Comparison of ENCODE assay signal across 9 cellular contexts in genomic region chr3:107987036-107987557, GRCh38.
DNase-seq lines count a peak whose midpoint lies in the region; ATAC-seq and TF ChIP-seq lines count a peak whose summit lies in the region.
"Had no signal": no experiment of that assay in that cellular context is flagged by ENCODE, and none has a peak within 500 bp of the region (broad histone marks: within the 10 kb centered on the region; RNA-seq: fewer than 3 reads in every experiment).

No MANE protein-coding gene starts in this region.

- no peak overlapping the region for H3K4me3 Mint-ChIP-seq in activated T-helper 1 cell treated with anti-CD3 and anti-CD28 coated beads, Interleukin-12 subunit alpha, Interleukin-12 subunit beta, Interleukin-2, Interleukin-4 antibody, amounts not matched to agents 30 ng/mL and 10 ng/mL and 1 ng/mL, durations not matched to agents 14 hours and 24 hours and 36 hours
- no peak overlapping the region for H3K4me3 Mint-ChIP-seq in activated T-cell treated with anti-CD3 and anti-CD28 coated beads, Interleukin-2, amount 50 U/mL, for 4 hours

- H3K36me3 Mint-ChIP-seq in activated T-helper 1 cell treated with anti-CD3 and anti-CD28 coated beads, Interleukin-12 subunit alpha, Interleukin-12 subunit beta, Interleukin-2, Interleukin-4 antibody, amounts not matched to agents 30 ng/mL and 10 ng/mL and 1 ng/mL, durations not matched to agents 14 hours and 24 hours and 36 hours (ENCODE audit: low read depth) = peaks cover 4% of the 10 kb centered on the region
- no peaks in the 10 kb centered on the region for H3K36me3 Mint-ChIP-seq in activated T-cell treated with anti-CD3 and anti-CD28 coated beads, Interleukin-2, amount 50 U/mL, for 4 hours (ENCODE audit: insufficient read depth)

- ATAC-seq in GM21423 (IDR thresholded peaks at IDR 0.05; ENCODE audit: unreplicated experiment) = no peak
- no peak for ATAC-seq in activated T-cell treated with anti-CD3 and anti-CD28 coated beads, Interleukin-2, amount 50 U/mL, for 4 hours

- H3K4me1 Mint-ChIP-seq in activated T-helper 1 cell treated with anti-CD3 and anti-CD28 coated beads, Interleukin-12 subunit alpha, Interleukin-12 subunit beta, Interleukin-2, Interleukin-4 antibody, amounts not matched to agents 30 ng/mL and 10 ng/mL and 1 ng/mL, durations not matched to agents 14 hours and 24 hours and 36 hours (ENCODE audit: low read depth) = peaks cover 33% of the 10 kb centered on the region
- H3K4me1 Mint-ChIP-seq in activated T-cell treated with anti-CD3 and anti-CD28 coated beads, Interleukin-2, amount 50 U/mL, for 4 hours (ENCODE audit: low read depth) = peaks cover 34% of the 10 kb centered on the region

- H3K27ac ChIP-seq in tibial artery = peak overlapping the region; percentile 9 to 46

- intact Hi-C loops in tibial artery (cut with DNase I; ENCODE audit: low total_unique reads) = no loop called here
- intact Hi-C loops in activated T-helper 1 cell treated with anti-CD3 and anti-CD28 coated beads, Interleukin-12 subunit alpha, Interleukin-12 subunit beta, Interleukin-2, Interleukin-4 antibody, amounts not matched to agents 30 ng/mL and 10 ng/mL and 1 ng/mL, durations not matched to agents 14 hours and 24 hours and 36 hours (cut with micrococcal nuclease) = no loop called here

- DNase-seq in HuH-7 (ENCODE audit: low spot score) (peak; percentile 40), amniotic stem cell (lab: John Stamatoyannopoulos, UW) (peak; percentile 91), kidney glomerular epithelial cell (lab: John Stamatoyannopoulos, UW) (peak; percentile 93), tibial artery (peak; percentile 90 to 92), globus pallidus (ENCODE audit: low spot score) (no peak)
- DNase-seq in activated T-helper 1 cell treated with anti-CD3 and anti-CD28 coated beads, Interleukin-12 subunit alpha, Interleukin-12 subunit beta, Interleukin-2, Interleukin-4 antibody, amounts not matched to agents 30 ng/mL and 10 ng/mL and 1 ng/mL, durations not matched to agents 14 hours and 24 hours and 36 hours (ENCODE audit: low spot score) = no peak
- no peak for DNase-seq in activated T-cell treated with anti-CD3 and anti-CD28 coated beads, Interleukin-2, amount 50 U/mL, for 4 hours
- DNase-seq: activated gamma-delta T cell treated with Interleukin-2 at 50 U/mL for 16 hours had no signal

- no peaks in the 10 kb centered on the region for H3K36me3 ChIP-seq in tibial artery

- no peak for TF ChIP-seq CTCF in tibial artery (IDR thresholded peaks at IDR 0.05)

- no peaks in the 10 kb centered on the region for H3K27me3 ChIP-seq in tibial artery

- no peak overlapping the region for H3K4me3 ChIP-seq in tibial artery

- H3K9me3 Mint-ChIP-seq in activated T-helper 1 cell treated with anti-CD3 and anti-CD28 coated beads, Interleukin-12 subunit alpha, Interleukin-12 subunit beta, Interleukin-2, Interleukin-4 antibody, amounts not matched to agents 30 ng/mL and 10 ng/mL and 1 ng/mL, durations not matched to agents 14 hours and 24 hours and 36 hours = no peaks in the 10 kb centered on the region
- H3K9me3 Mint-ChIP-seq in activated T-cell treated with anti-CD3 and anti-CD28 coated beads, Interleukin-2, amount 50 U/mL, for 4 hours = no peaks in the 10 kb centered on the region

- peaks cover 0 to 27% (median 18%) of the 10 kb centered on the region in 4 donors for H3K4me1 ChIP-seq in tibial artery

- H3K27ac Mint-ChIP-seq in activated T-helper 1 cell treated with anti-CD3 and anti-CD28 coated beads, Interleukin-12 subunit alpha, Interleukin-12 subunit beta, Interleukin-2, Interleukin-4 antibody, amounts not matched to agents 30 ng/mL and 10 ng/mL and 1 ng/mL, durations not matched to agents 14 hours and 24 hours and 36 hours = no peak overlapping the region

- no peaks in the 10 kb centered on the region for H3K9me3 ChIP-seq in tibial artery

- no peaks in the 10 kb centered on the region for H3K27me3 Mint-ChIP-seq in activated T-helper 1 cell treated with anti-CD3 and anti-CD28 coated beads, Interleukin-12 subunit alpha, Interleukin-12 subunit beta, Interleukin-2, Interleukin-4 antibody, amounts not matched to agents 30 ng/mL and 10 ng/mL and 1 ng/mL, durations not matched to agents 14 hours and 24 hours and 36 hours (ENCODE audit: insufficient read depth)
- H3K27me3 Mint-ChIP-seq in activated T-cell treated with anti-CD3 and anti-CD28 coated beads, Interleukin-2, amount 50 U/mL, for 4 hours (ENCODE audit: low read depth) = no peaks in the 10 kb centered on the region

Comparison
In these comparisons a context has a peak if more than half of its experiments do, and no peak if none do; other contexts are left out.
1. DNase-seq: peak in HuH-7 (single experiment), amniotic stem cell (single experiment), kidney glomerular epithelial cell (single experiment) and tibial artery (2 of 2); none in globus pallidus (single experiment), activated T-helper 1 cell treated with anti-CD3 and anti-CD28 coated beads, Interleukin-12 subunit alpha, Interleukin-12 subunit beta, Interleukin-2, Interleukin-4 antibody, amounts not matched to agents 30 ng/mL and 10 ng/mL and 1 ng/mL, durations not matched to agents 14 hours and 24 hours and 36 hours (single experiment) and activated T-cell treated with anti-CD3 and anti-CD28 coated beads, Interleukin-2, amount 50 U/mL, for 4 hours (single experiment).